In the genomic region with DNA sequence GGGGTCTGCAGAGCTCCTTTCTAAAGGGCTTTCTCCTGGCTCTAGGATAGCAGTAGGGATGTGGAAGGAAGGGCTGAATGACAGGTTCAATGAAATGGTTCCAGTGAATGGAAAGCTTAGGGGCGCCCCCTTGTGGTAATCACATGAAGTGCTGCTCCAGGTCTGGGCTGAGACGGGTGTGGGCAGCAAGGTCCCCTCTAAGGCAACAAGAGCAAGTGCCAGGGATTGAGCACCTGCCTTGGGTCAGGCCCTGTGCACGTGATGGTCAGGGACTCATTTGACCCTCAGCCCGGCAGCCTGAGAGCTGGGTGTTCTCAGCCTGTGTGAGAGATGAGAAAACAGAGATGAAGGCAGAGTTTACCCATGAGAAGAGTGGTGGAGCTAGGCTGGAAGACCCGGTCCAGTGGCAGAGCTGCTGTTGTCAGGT, we compare ENCODE assay signal across 8 cellular contexts. TPM values are rescaled to one million over a fixed set of nuclear protein-coding genes. Genes with fewer than 3 reads are reported as not detected.
A peak's percentile ranks its signal among the peaks of the same experiment; 100 is the strongest.
DNase-seq lines count a peak whose midpoint lies in the region; ATAC-seq and TF ChIP-seq lines count a peak whose summit lies in the region.

No MANE protein-coding gene starts in this region.

- H3K27me3 Mint-ChIP-seq in T-cell = no peaks in the 10 kb centered on the region

- no peaks in the 10 kb centered on the region for H3K27me3 ChIP-seq in DND-41 (ENCODE audit: insufficient read depth, low read length, poor library complexity)
- no peaks in the 10 kb centered on the region for H3K27me3 ChIP-seq in heart right ventricle

- CTCF ChIA-PET in T-cell (lab: Charles Lee) = interaction anchor here (0.6 to 2.6 kb wide), 36 partner anchors 9 to 881 kb away, joined by 3 to 26 read pairs (median 4); partner anchors contain the start of genes CX3CR1 (in 1 of the 2), GORASP1 (in 1 of the 2), TTC21A (in 1 of the 2) and XIRP1 (in 1 of the 2)

- peak; percentile 79 for DNase-seq in DND-41
- DNase-seq in Kasumi-1 (lab: John Stamatoyannopoulos, UW) = peak; percentile 67 to 71
- DNase-seq in T-cell = peak in 33 of 34 experiments; percentile 30 to 73 (median 64)
- peak; percentile 54 for DNase-seq in activated naive CD8-positive, alpha-beta T cell treated with anti-CD3 and anti-CD28 coated beads, Interleukin-2, amount 50 U/mL, for 16 hours (ENCODE audit: low read depth, low spot score)
- peak; percentile 62 to 69 for DNase-seq in heart right ventricle
- peak; percentile 81 for DNase-seq in retina

- no peaks in the 10 kb centered on the region for H4K20me1 ChIP-seq in DND-41 (ENCODE audit: insufficient read depth, low read length)

- H3K36me3 Mint-ChIP-seq in T-cell = no peaks in the 10 kb centered on the region

- no peaks in the 10 kb centered on the region for H3K79me2 ChIP-seq in DND-41 (ENCODE audit: insufficient read depth, low read length)

- peak overlapping the region; percentile 63 for H2AFZ ChIP-seq in DND-41 (ENCODE audit: low read depth, low read length)

- H3K9me3 Mint-ChIP-seq in T-cell = no peaks in the 10 kb centered on the region

- peaks cover 66% of the 10 kb centered on the region for H3K4me1 ChIP-seq in DND-41 (ENCODE audit: insufficient read depth, low read length)
- H3K4me1 ChIP-seq in heart right ventricle = peaks cover 0 to 3% (median 0%) of the 10 kb centered on the region in 9 donors

- 18 to 19% methylated on average over 5 of the region's 5 CpGs for WGBS in heart right ventricle, 2 donors

- no peak overlapping the region for H3K4me3 Mint-ChIP-seq in T-cell

- H3K36me3 ChIP-seq in DND-41 (ENCODE audit: insufficient read depth, low read length) = no peaks in the 10 kb centered on the region
- no peaks in the 10 kb centered on the region for H3K36me3 ChIP-seq in heart right ventricle

- peak overlapping the region in 1 of 2 donors; percentile 82 for H3K27ac Mint-ChIP-seq in T-cell

- H3K9ac ChIP-seq in DND-41 (ENCODE audit: low read depth, low read length) = peak overlapping the region; percentile 9; the same call in 1 of the 2 replicates

- intact Hi-C loops in heart right ventricle (cut with DNase I) = loop anchor here in 5 of 10 donors (5.0 kb wide), 4 partner anchors 85 to 190 kb away; partner anchors contain the start of genes GORASP1 (in 1 of the 5) and TTC21A (in 1 of the 5)

- peaks cover 40 to 48% (median 44%) of the 10 kb centered on the region in 3 donors for H3K4me1 Mint-ChIP-seq in T-cell

- ATAC-seq in DND-41 (ENCODE audit: insufficient read depth, low read depth) = peak; percentile 53
- ATAC-seq in T-cell (replicated peaks in 1 of 4) = peak; percentile 36 to 59 (median 48)
- peak; percentile 48 to 69 (median 58) for ATAC-seq in heart right ventricle
- ATAC-seq in GM18519 (IDR thresholded peaks at IDR 0.05; ENCODE audit: low FRiP score, unreplicated experiment) = no peak
- ATAC-seq in HG03342 (IDR thresholded peaks at IDR 0.05; ENCODE audit: unreplicated experiment) = no peak

- POLR2A ChIA-PET in T-cell (lab: Charles Lee) = interaction anchor here (0.5 to 0.7 kb wide), 2 partner anchors 15 to 1774 kb away, joined by 3 to 6 read pairs; no protein-coding TSS in a partner anchor

- no peak overlapping the region for H3K4me2 ChIP-seq in DND-41 (ENCODE audit: insufficient read depth, low read length)

- H3K27ac ChIP-seq in DND-41 (ENCODE audit: low read length) (peak overlapping the region; percentile 72), heart right ventricle (no peak overlapping the region)

- TF ChIP-seq CTCF in DND-41 (IDR thresholded peaks at IDR 0.05; ENCODE audit: borderline replicate concordance, extremely low read depth, low read length, poor library complexity, severe bottlenecking) (peak; percentile 96), heart right ventricle (IDR thresholded peaks at IDR 0.05) (peak; percentile 83 to 96 (median 94))

- H3K9me3 ChIP-seq in DND-41 (ENCODE audit: insufficient read depth, low read length, severe bottlenecking) (no peaks in the 10 kb centered on the region), heart right ventricle (no peaks in the 10 kb centered on the region)

- H3K4me3 ChIP-seq in DND-41 (ENCODE audit: low read depth in 1 of 2, low read length in 2 of 2) (no peak overlapping the region), heart right ventricle (no peak overlapping the region)

RNA-seq across cellular contexts. Expression of gene CX3CR1, which starts 12.1 kb away (rescaled TPM):
- 10 to 100 TPM in 1 of 5 donors, 1 to 10 TPM in 4; 1.9 to 23.8 (median 5.8) TPM for total RNA-seq in T-cell
- 1 to 10 TPM in 6 of 10 donors, under 1 TPM in 4; 0.12 to 6.9 (median 1.3) TPM for total RNA-seq in heart right ventricle
- polyA plus RNA-seq in heart right ventricle = under 1 TPM; 0.13 to 0.15 TPM

RNA-seq across cellular contexts. Expression of gene CCR8, which starts 37.6 kb away (rescaled TPM):
- total RNA-seq in T-cell (1 to 10 TPM; 1.9 to 6.7 (median 2.8) TPM), heart right ventricle (not detected)
- not detected for polyA plus RNA-seq in heart right ventricle

Comparison
In these comparisons a context has a peak if more than half of its experiments do, and no peak if none do; other contexts are left out.
1. ATAC-seq: peak in DND-41 (single experiment), T-cell (4 of 4) and heart right ventricle (8 of 8); none in GM18519 (single experiment) and HG03342 (single experiment).
2. Peak in every context shown above with its lines, with median percentiles within 50 percentile points of each other: DNase-seq.